ENCODE assay signal across 8 cellular contexts in genomic region chr17:69327060-69327831, GRCh38.
DNase-seq lines count a peak whose midpoint lies in the region; ATAC-seq and TF ChIP-seq lines count a peak whose summit lies in the region.

Gene ABCA5, minus strand, starts transcription at chr17:69327133. Its CDS starts 12,718 bp downstream, at chr17:69314415.

- peak; percentile 65 to 75 for DNase-seq in AML-193 (lab: John Stamatoyannopoulos, UW)
- peak; percentile 95 for DNase-seq in NCI-H510A (lab: John Stamatoyannopoulos, UW)
- DNase-seq in activated CD4-positive, alpha-beta T cell treated with anti-CD3 and anti-CD28 coated beads, Interleukin-2, amount 50 U/mL, for 1 hour: peak; percentile 81
- peak; percentile 55 for DNase-seq in cortex of kidney (lab: John Stamatoyannopoulos, UW)
- DNase-seq in left kidney (ENCODE audit: low read depth, low spot score): peak; percentile 98
- peak; percentile 88 for DNase-seq in stimulated activated CD4-positive, alpha-beta T cell treated with anti-CD3 and anti-CD28 coated beads, Interleukin-1b, Interleukin-23, amount 100 ng/mL, for 48 hours

- peak; percentile 93 for TF ChIP-seq POLR2A in GM19193 (IDR thresholded peaks at IDR 0.05; ENCODE audit: extremely low read depth, insufficient read depth, insufficient read length)

- peak; percentile 95 for ATAC-seq in HG03432 (IDR thresholded peaks at IDR 0.05; ENCODE audit: unreplicated experiment)

Comparison
In these comparisons a context has a peak if more than half of its experiments do, and no peak if none do; other contexts are left out.
1. Peak in every context shown above with its lines: DNase-seq and ATAC-seq.